Comparison of ENCODE assay signal across 9 cellular contexts in genomic region chr1:20233394-20233793, GRCh38. TPM values are rescaled to one million over a fixed set of nuclear protein-coding genes. Genes with fewer than 3 reads are reported as not detected.
A peak's percentile ranks its signal among the peaks of the same experiment; 100 is the strongest.
DNase-seq lines count a peak whose midpoint lies in the region; ATAC-seq and TF ChIP-seq lines count a peak whose summit lies in the region.
"Had no signal": no experiment of that assay in that cellular context is flagged by ENCODE, and none has a peak within 500 bp of the region (broad histone marks: within the 10 kb centered on the region; RNA-seq: fewer than 3 reads in every experiment).

No MANE protein-coding gene starts in this region.

- no peak for TF ChIP-seq EP300 in esophagus muscularis mucosa (IDR thresholded peaks at IDR 0.05)

- peak; percentile 56 for DNase-seq in SIG-M5 treated with dmso at 0.1 percent for 504 hours (lab: John Stamatoyannopoulos, UW; ENCODE audit: unreplicated experiment)
- DNase-seq in SIG-M5 (lab: John Stamatoyannopoulos, UW): no peak
- peak; percentile 38 for DNase-seq in NCI-H82 treated with DMSO at 0.1 percent for 48 hours (lab: John Stamatoyannopoulos, UW; ENCODE audit: unreplicated experiment)
- DNase-seq in esophagus muscularis mucosa (ENCODE audit: extremely low spot score): no peak
- no peak for DNase-seq in smooth muscle cell (lab: John Stamatoyannopoulos, UW; ENCODE audit: unreplicated experiment)
- DNase-seq in activated T-helper 1 cell treated with anti-CD3 and anti-CD28 coated beads, Interleukin-12 subunit alpha, Interleukin-12 subunit beta, Interleukin-2, Interleukin-4 antibody, amounts not matched to agents 30 ng/mL and 10 ng/mL and 1 ng/mL, durations not matched to agents 14 hours and 24 hours and 36 hours (ENCODE audit: low spot score): no peak
- DNase-seq in NK-92 treated with Interleukin-12 subunit alpha and Interleukin-12 subunit beta, amount 100 ng/mL, for 24 hours (lab: John Stamatoyannopoulos, UW): no peak
- DNase-seq: T-cell had no signal

- H3K4me2 ChIP-seq in smooth muscle cell: no peak overlapping the region

- H3K27me3 Mint-ChIP-seq in activated T-helper 1 cell treated with anti-CD3 and anti-CD28 coated beads, Interleukin-12 subunit alpha, Interleukin-12 subunit beta, Interleukin-2, Interleukin-4 antibody, amounts not matched to agents 30 ng/mL and 10 ng/mL and 1 ng/mL, durations not matched to agents 14 hours and 24 hours and 36 hours (ENCODE audit: insufficient read depth): peaks cover 36% of the 10 kb centered on the region

- peak in 2 of 3 experiments; percentile 14 to 36 for TF ChIP-seq CTCF in esophagus muscularis mucosa (IDR thresholded peaks at IDR 0.05)
- peak; percentile 40 for TF ChIP-seq CTCF in smooth muscle cell (IDR thresholded peaks at IDR 0.05; ENCODE audit: borderline replicate concordance, insufficient read depth, poor library complexity, severe bottlenecking)

- no peaks in the 10 kb centered on the region for H3K4me1 Mint-ChIP-seq in activated T-helper 1 cell treated with anti-CD3 and anti-CD28 coated beads, Interleukin-12 subunit alpha, Interleukin-12 subunit beta, Interleukin-2, Interleukin-4 antibody, amounts not matched to agents 30 ng/mL and 10 ng/mL and 1 ng/mL, durations not matched to agents 14 hours and 24 hours and 36 hours (ENCODE audit: low read depth)

- H3K36me3 Mint-ChIP-seq in activated T-helper 1 cell treated with anti-CD3 and anti-CD28 coated beads, Interleukin-12 subunit alpha, Interleukin-12 subunit beta, Interleukin-2, Interleukin-4 antibody, amounts not matched to agents 30 ng/mL and 10 ng/mL and 1 ng/mL, durations not matched to agents 14 hours and 24 hours and 36 hours (ENCODE audit: low read depth): no peaks in the 10 kb centered on the region
- H3K36me3 Mint-ChIP-seq: T-cell had no signal

- H3K4me1 ChIP-seq in esophagus muscularis mucosa: no peaks in the 10 kb centered on the region
- H3K4me1 ChIP-seq in smooth muscle cell (ENCODE audit: low read depth): no peaks in the 10 kb centered on the region

- ATAC-seq in GM21367 (IDR thresholded peaks at IDR 0.05; ENCODE audit: unreplicated experiment): no peak

- intact Hi-C loops in esophagus muscularis mucosa (cut with DNase I): no loop called here
- intact Hi-C loops in activated T-helper 1 cell treated with anti-CD3 and anti-CD28 coated beads, Interleukin-12 subunit alpha, Interleukin-12 subunit beta, Interleukin-2, Interleukin-4 antibody, amounts not matched to agents 30 ng/mL and 10 ng/mL and 1 ng/mL, durations not matched to agents 14 hours and 24 hours and 36 hours (cut with micrococcal nuclease): loop anchor here (1.0 kb wide), 1 partner anchor 260 kb away; no protein-coding TSS in a partner anchor

- H2AFZ ChIP-seq in smooth muscle cell (ENCODE audit: low read depth): no peak overlapping the region

- no peak overlapping the region for H3K27ac Mint-ChIP-seq in activated T-helper 1 cell treated with anti-CD3 and anti-CD28 coated beads, Interleukin-12 subunit alpha, Interleukin-12 subunit beta, Interleukin-2, Interleukin-4 antibody, amounts not matched to agents 30 ng/mL and 10 ng/mL and 1 ng/mL, durations not matched to agents 14 hours and 24 hours and 36 hours
- H3K27ac Mint-ChIP-seq: T-cell had no signal

- no peak for TF ChIP-seq POLR2A in esophagus muscularis mucosa (IDR thresholded peaks at IDR 0.05; ENCODE audit: low read depth)

- no peak overlapping the region for H3K9ac ChIP-seq in smooth muscle cell (ENCODE audit: low read depth)

- WGBS in esophagus muscularis mucosa: 37% methylated on average over 3 of the region's 3 CpGs
- 48% methylated on average over 3 of the region's 3 CpGs for WGBS in smooth muscle cell (ENCODE audit: low lambda C conversion rate)

- no peaks in the 10 kb centered on the region for H4K20me1 ChIP-seq in smooth muscle cell (ENCODE audit: low read depth)

- no peaks in the 10 kb centered on the region for H3K9me3 Mint-ChIP-seq in activated T-helper 1 cell treated with anti-CD3 and anti-CD28 coated beads, Interleukin-12 subunit alpha, Interleukin-12 subunit beta, Interleukin-2, Interleukin-4 antibody, amounts not matched to agents 30 ng/mL and 10 ng/mL and 1 ng/mL, durations not matched to agents 14 hours and 24 hours and 36 hours
- H3K9me3 Mint-ChIP-seq: T-cell had no signal

- H3K4me3 ChIP-seq in esophagus muscularis mucosa (no peak overlapping the region), smooth muscle cell (no peak overlapping the region)

- no peak overlapping the region for H3K4me3 Mint-ChIP-seq in activated T-helper 1 cell treated with anti-CD3 and anti-CD28 coated beads, Interleukin-12 subunit alpha, Interleukin-12 subunit beta, Interleukin-2, Interleukin-4 antibody, amounts not matched to agents 30 ng/mL and 10 ng/mL and 1 ng/mL, durations not matched to agents 14 hours and 24 hours and 36 hours
- H3K4me3 Mint-ChIP-seq: T-cell had no signal

- no peaks in the 10 kb centered on the region for H3F3A ChIP-seq in smooth muscle cell (ENCODE audit: low read depth)

- H3K27me3 ChIP-seq in esophagus muscularis mucosa (peaks cover 0 to 72% (median 4%) of the 10 kb centered on the region in 4 donors), smooth muscle cell (ENCODE audit: low read depth) (no peaks in the 10 kb centered on the region)

- no peaks in the 10 kb centered on the region for H3K79me2 ChIP-seq in smooth muscle cell (ENCODE audit: low read depth)

- no peaks in the 10 kb centered on the region for H3K36me3 ChIP-seq in esophagus muscularis mucosa
- H3K36me3 ChIP-seq in smooth muscle cell (ENCODE audit: low read depth): no peaks in the 10 kb centered on the region

- H3K9me3 ChIP-seq in esophagus muscularis mucosa (no peaks in the 10 kb centered on the region), smooth muscle cell (replicated peaks; ENCODE audit: low read depth) (no peaks in the 10 kb centered on the region)

- no peak overlapping the region for H3K27ac ChIP-seq in esophagus muscularis mucosa (replicated peaks in 1 of 4)
- no peak overlapping the region for H3K27ac ChIP-seq in smooth muscle cell (ENCODE audit: low read depth)

RNA-seq across cellular contexts. Expression of gene PLA2G2C, which starts 47.1 kb away (rescaled TPM):
- total RNA-seq in esophagus muscularis mucosa (under 1 TPM in 3 of 4 donors, not detected in 1; 0.33 to 0.42 (median 0.40) TPM), smooth muscle cell (0.09 TPM in 1 of 2 replicates, not detected in the other)
- not detected in 2 replicates for polyA plus RNA-seq in smooth muscle cell
- total RNA-seq in activated T-helper 1 cell treated with anti-CD3 and anti-CD28 coated beads, Interleukin-12 subunit alpha, Interleukin-12 subunit beta, Interleukin-2, Interleukin-4 antibody, amounts not matched to agents 30 ng/mL and 10 ng/mL and 1 ng/mL, durations not matched to agents 14 hours and 24 hours and 36 hours: 0.44 and 0.65 TPM in 2 replicates

RNA-seq across cellular contexts. Expression of gene UBXN10, which starts 47.5 kb away (rescaled TPM):
- total RNA-seq in esophagus muscularis mucosa (10 to 100 TPM; 12.2 to 27.9 (median 14.4) TPM), smooth muscle cell (0.36 and 0.72 TPM in 2 replicates)
- 0.09 and 0.49 TPM in 2 replicates for polyA plus RNA-seq in smooth muscle cell
- total RNA-seq in activated T-helper 1 cell treated with anti-CD3 and anti-CD28 coated beads, Interleukin-12 subunit alpha, Interleukin-12 subunit beta, Interleukin-2, Interleukin-4 antibody, amounts not matched to agents 30 ng/mL and 10 ng/mL and 1 ng/mL, durations not matched to agents 14 hours and 24 hours and 36 hours: 2.5 and 2.9 TPM in 2 replicates

RNA-seq across cellular contexts. Expression of gene VWA5B1, which starts 57.3 kb away (rescaled TPM):
- total RNA-seq in esophagus muscularis mucosa (under 1 TPM in 1 of 4 donors, not detected in 3; under 0.01 TPM), smooth muscle cell (not detected in 2 replicates)
- not detected in 2 replicates for polyA plus RNA-seq in smooth muscle cell
- total RNA-seq in activated T-helper 1 cell treated with anti-CD3 and anti-CD28 coated beads, Interleukin-12 subunit alpha, Interleukin-12 subunit beta, Interleukin-2, Interleukin-4 antibody, amounts not matched to agents 30 ng/mL and 10 ng/mL and 1 ng/mL, durations not matched to agents 14 hours and 24 hours and 36 hours: 0.05 TPM in 1 of 2 replicates, not detected in the other

Comparison
In these comparisons a context has a peak if more than half of its experiments do, and no peak if none do; other contexts are left out.
1. DNase-seq: peak in SIG-M5 treated with dmso at 0.1 percent for 504 hours (single experiment) and NCI-H82 treated with DMSO at 0.1 percent for 48 hours (single experiment); none in SIG-M5 (single experiment), esophagus muscularis mucosa (single experiment), smooth muscle cell (single experiment), activated T-helper 1 cell treated with anti-CD3 and anti-CD28 coated beads, Interleukin-12 subunit alpha, Interleukin-12 subunit beta, Interleukin-2, Interleukin-4 antibody, amounts not matched to agents 30 ng/mL and 10 ng/mL and 1 ng/mL, durations not matched to agents 14 hours and 24 hours and 36 hours (single experiment) and NK-92 treated with Interleukin-12 subunit alpha and Interleukin-12 subunit beta, amount 100 ng/mL, for 24 hours (single experiment).